Comparison of ENCODE assay signal across 24 cellular contexts in genomic region chr10:55766212-55766611, GRCh38.
"Had no signal": no experiment of that assay in that cellular context is flagged by ENCODE, and none has a peak within 500 bp of the region (broad histone marks: within the 10 kb centered on the region; RNA-seq: fewer than 3 reads in every experiment).

No MANE protein-coding gene starts in this region.

- H3K9me3 ChIP-seq: esophagus squamous epithelium, gastrocnemius medialis, heart right ventricle, left lung, lower lobe of right lung, mucosa of descending colon had no signal

- H3K9me3 Mint-ChIP-seq: mesothelial cell of epicardium had no signal

- H3K27ac Mint-ChIP-seq: mesothelial cell of epicardium had no signal

- H3K4me1 ChIP-seq: esophagus squamous epithelium, gastrocnemius medialis, heart right ventricle, left lung, lower lobe of right lung had no signal

- H3K36me3 ChIP-seq: esophagus squamous epithelium, gastrocnemius medialis, heart right ventricle, left lung, lower lobe of right lung had no signal

- H3K27ac ChIP-seq: coronary artery, dorsolateral prefrontal cortex, epithelial cell of prostate, esophagus squamous epithelium, gastrocnemius medialis, heart right ventricle, left lung, lower lobe of right lung had no signal

- FAIRE-seq: keratinocyte had no signal

- H3K27me3 ChIP-seq: dorsolateral prefrontal cortex, esophagus squamous epithelium, gastrocnemius medialis, heart right ventricle, left lung had no signal

- H3K36me3 Mint-ChIP-seq: mesothelial cell of epicardium had no signal

- ATAC-seq: esophagus mucosa, gastrocnemius medialis, heart right ventricle, left cardiac atrium, left lung, left ventricle myocardium superior, lower lobe of right lung, mucosa of descending colon had no signal

- DNase-seq: dermis blood vessel endothelial cell; dorsolateral prefrontal cortex; effector CD4-positive, alpha-beta T cell; effector memory CD4-positive, alpha-beta T cell; erythroblast; esophagus squamous epithelium; foreskin fibroblast; foreskin melanocyte; gastrocnemius medialis; glutamatergic neuron; head of caudate nucleus; heart right ventricle; hippocampal formation; left cardiac atrium; left lung; left ventricle myocardium superior; lower lobe of right lung; mesenchymal stem cell; mucosa of descending colon had no signal

- H3K4me3 Mint-ChIP-seq: mesothelial cell of epicardium had no signal

- H3K4me3 ChIP-seq: coronary artery, dorsolateral prefrontal cortex, esophagus squamous epithelium, gastrocnemius medialis, heart right ventricle, left lung, lower lobe of right lung, mucosa of descending colon had no signal
